ENCODE assay signal across 8 cellular contexts in the genomic region with DNA sequence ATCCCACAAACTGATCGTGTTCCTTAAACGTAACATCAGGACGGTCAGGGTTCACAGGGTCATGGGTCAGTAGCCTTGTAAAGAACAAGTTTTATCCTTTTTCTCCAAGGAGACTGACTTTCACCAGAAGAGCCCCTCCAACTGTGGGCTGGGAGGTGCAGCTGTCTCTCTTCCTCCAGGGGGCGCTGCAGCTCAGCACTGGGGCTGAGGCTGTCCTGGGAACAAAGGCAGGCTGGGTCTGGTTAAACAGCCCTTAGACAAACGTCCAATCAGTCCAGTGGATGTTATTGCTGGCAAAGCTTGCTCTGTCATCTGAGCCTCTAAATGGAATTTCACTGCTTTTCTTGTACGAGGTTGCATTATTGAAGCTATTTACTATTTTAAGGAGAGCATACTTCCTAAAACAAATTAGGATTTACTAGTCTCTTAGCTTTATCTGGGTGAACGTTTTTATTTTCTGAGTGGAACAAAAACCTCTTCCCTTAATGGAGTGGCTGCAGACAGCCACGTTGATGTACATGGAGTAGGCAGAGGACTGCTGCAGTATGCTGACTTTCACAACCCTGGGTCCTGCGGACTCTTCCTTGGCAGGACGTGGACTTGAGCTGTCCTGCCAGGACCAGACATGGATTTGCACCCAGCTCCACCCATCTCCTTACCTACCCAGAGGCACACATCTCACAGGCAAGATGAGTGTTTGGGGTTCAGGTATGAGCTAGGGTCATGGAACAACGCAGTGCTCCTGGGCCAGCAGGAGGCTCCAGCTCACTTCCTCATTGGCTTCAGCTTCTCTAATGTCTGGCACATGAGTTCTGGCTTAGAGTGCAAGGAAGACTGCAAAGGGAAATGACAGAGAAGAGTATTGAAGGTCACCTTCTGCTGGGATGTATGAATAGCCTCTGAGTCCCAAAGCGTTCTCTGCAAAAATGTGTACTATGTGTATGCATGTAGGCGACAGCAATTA. TPM values are rescaled to one million over a fixed set of nuclear protein-coding genes. Genes with fewer than 3 reads are reported as not detected.
DNase-seq lines count a peak whose midpoint lies in the region; ATAC-seq and TF ChIP-seq lines count a peak whose summit lies in the region.

No MANE protein-coding gene starts in this region.

- peaks cover 15 to 24% of the 10 kb centered on the region in 2 donors for H3K4me1 Mint-ChIP-seq in natural killer cell

- POLR2A ChIA-PET in HEK293 (lab: Yijun Ruan, JAX) = interaction anchor here (0.6 to 1.5 kb wide), 8 partner anchors 8 to 345 kb away, joined by 3 to 7 read pairs (median 3); a partner anchor contains a TSS

- H3K36me3 Mint-ChIP-seq in natural killer cell = peaks cover 26% of the 10 kb centered on the region

- TF ChIP-seq CTCF in HEK293 (tag by site-specific recombination; IDR thresholded peaks at IDR 0.05) (peak; percentile 88), natural killer cell (IDR thresholded peaks at IDR 0.05) (peak; percentile 89)

- H3K4me1 ChIP-seq in HEK293 (ENCODE audit: control insufficient read depth, insufficient read depth, low read length) = no peaks in the 10 kb centered on the region

- H3K27ac ChIP-seq in HEK293 (ENCODE audit: extremely low read depth, low read depth, low read length) = no peak overlapping the region

- no peaks in the 10 kb centered on the region for H3K9me3 Mint-ChIP-seq in natural killer cell

- no peaks in the 10 kb centered on the region for H3K27me3 Mint-ChIP-seq in natural killer cell (ENCODE audit: low read depth in 2 of 2)

- H3K4me3 Mint-ChIP-seq in natural killer cell = no peak overlapping the region

- ATAC-seq in esophagus mucosa (peak; percentile 74), natural killer cell (peak; percentile 78 to 94 (median 86))

- H3K27ac Mint-ChIP-seq in natural killer cell = no peak overlapping the region

- DNase-seq in AG20443 (ENCODE audit: low spot score) (peak; percentile 83), NOMO-1 treated with DMSO at 0.1 percent for 48 hours (lab: John Stamatoyannopoulos, UW; ENCODE audit: unreplicated experiment) (peak; percentile 42), activated T-cell treated with anti-CD3 and anti-CD28 coated beads for 4 hours (peak; percentile 57), natural killer cell (peak; percentile 64), NK-92 (lab: John Stamatoyannopoulos, UW; ENCODE audit: unreplicated experiment) (no peak)
- peak; percentile 59 for DNase-seq in stimulated activated naive CD4-positive, alpha-beta T cell treated with Interleukin-2 at 50 U/mL for 16 hours (lab: John Stamatoyannopoulos, UW)

- intact Hi-C loops in natural killer cell (cut with micrococcal nuclease) = no loop called here

- no peaks in the 10 kb centered on the region for H3K9me3 ChIP-seq in HEK293 (ENCODE audit: control insufficient read depth, insufficient read depth, low read depth, low read length)

- no peak overlapping the region for H3K4me3 ChIP-seq in HEK293 (ENCODE audit: low read depth, low read length)

- peaks cover 73 to 87% of the 10 kb centered on the region in 2 experiments for H3K36me3 ChIP-seq in HEK293 (ENCODE audit: control insufficient read depth in 2 of 2, insufficient read depth in 1 of 2, low read length in 2 of 2)

- CTCF ChIA-PET in HEK293 (lab: Yijun Ruan, JAX) = interaction anchor here (0.5 to 13.6 kb wide), 75 partner anchors 8 to 706 kb away, joined by 3 to 400 read pairs (median 4); a partner anchor contains a TSS

TF ChIP-seq in HEK293, 187 proteins besides CTCF, POLR2A, EP300 and RAD21:
- TF ChIP-seq ZNF549 (tag by site-specific recombination; IDR thresholded peaks at IDR 0.05) (no peak), ZSCAN23 (tag by site-specific recombination; IDR thresholded peaks at IDR 0.05) (no peak), TRIM28 (IDR thresholded peaks at IDR 0.05; ENCODE audit: borderline replicate concordance, low read length) (peak; percentile 51; the same call in 1 of the 2 replicates), ZNF341 (tag by site-specific recombination; IDR thresholded peaks at IDR 0.05; ENCODE audit: low read depth) (peak; percentile 82), ZNF660 (tag by site-specific recombination; IDR thresholded peaks at IDR 0.05) (peak; percentile 47; the same call in 1 of the 2 replicates), ZNF2 (tag by site-specific recombination; IDR thresholded peaks at IDR 0.05) (peak; percentile 92), ZNF654 (tag by site-specific recombination; IDR thresholded peaks at IDR 0.05; ENCODE audit: low read depth) (peak; percentile 57), REPIN1 (tag by site-specific recombination; IDR thresholded peaks at IDR 0.05; ENCODE audit: low read depth) (no peak)
- TF ChIP-seq, protein P1, sequence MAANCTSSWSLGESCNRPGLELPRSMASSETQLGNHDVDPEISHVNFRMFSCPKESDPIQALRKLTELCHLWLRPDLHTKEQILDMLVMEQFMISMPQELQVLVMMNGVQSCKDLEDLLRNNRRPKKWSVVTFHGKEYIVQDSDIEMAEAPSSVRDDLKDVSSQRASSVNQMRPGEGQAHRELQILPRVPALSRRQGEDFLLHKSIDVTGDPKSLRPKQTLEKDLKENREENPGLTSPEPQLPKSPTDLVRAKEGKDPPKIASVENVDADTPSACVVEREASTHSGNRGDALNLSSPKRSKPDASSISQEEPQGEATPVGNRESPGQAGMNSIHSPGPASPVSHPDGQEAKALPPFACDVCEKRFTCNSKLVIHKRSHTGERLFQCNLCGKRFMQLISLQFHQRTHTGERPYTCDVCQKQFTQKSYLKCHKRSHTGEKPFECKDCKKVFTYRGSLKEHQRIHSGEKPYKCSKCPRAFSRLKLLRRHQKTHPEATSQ (tag by site-specific recombination; IDR thresholded peaks at IDR 0.05) = no peak
- TF ChIP-seq, protein P2, sequence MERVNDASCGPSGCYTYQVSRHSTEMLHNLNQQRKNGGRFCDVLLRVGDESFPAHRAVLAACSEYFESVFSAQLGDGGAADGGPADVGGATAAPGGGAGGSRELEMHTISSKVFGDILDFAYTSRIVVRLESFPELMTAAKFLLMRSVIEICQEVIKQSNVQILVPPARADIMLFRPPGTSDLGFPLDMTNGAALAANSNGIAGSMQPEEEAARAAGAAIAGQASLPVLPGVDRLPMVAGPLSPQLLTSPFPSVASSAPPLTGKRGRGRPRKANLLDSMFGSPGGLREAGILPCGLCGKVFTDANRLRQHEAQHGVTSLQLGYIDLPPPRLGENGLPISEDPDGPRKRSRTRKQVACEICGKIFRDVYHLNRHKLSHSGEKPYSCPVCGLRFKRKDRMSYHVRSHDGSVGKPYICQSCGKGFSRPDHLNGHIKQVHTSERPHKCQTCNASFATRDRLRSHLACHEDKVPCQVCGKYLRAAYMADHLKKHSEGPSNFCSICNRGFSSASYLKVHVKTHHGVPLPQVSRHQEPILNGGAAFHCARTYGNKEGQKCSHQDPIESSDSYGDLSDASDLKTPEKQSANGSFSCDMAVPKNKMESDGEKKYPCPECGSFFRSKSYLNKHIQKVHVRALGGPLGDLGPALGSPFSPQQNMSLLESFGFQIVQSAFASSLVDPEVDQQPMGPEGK (tag by site-specific recombination; IDR thresholded peaks at IDR 0.05) = 0 out of 2 replicates have a peak, but pooled peaks have one; percentile 32

RNA-seq across cellular contexts. Expression of a gene that starts 7.8 kb away (rescaled TPM):
- 19.6 TPM for total RNA-seq in esophagus mucosa
- total RNA-seq in natural killer cell = 10 to 100 TPM; 40.7 to 49.0 (median 47.1) TPM

RNA-seq across cellular contexts. Expression of a gene that starts 36.9 kb away (rescaled TPM):
- total RNA-seq in esophagus mucosa (not detected), natural killer cell (under 1 TPM in 2 of 3 donors, not detected in 1; 0.09 to 0.15 TPM)
